In genomic region chr12:116187158-116187511, GRCh38 we compare ENCODE assay signal across 11 cellular contexts.
DNase-seq lines count a peak whose midpoint lies in the region; ATAC-seq and TF ChIP-seq lines count a peak whose summit lies in the region.
"Had no signal": no experiment of that assay in that cellular context is flagged by ENCODE, and none has a peak within 500 bp of the region (broad histone marks: within the 10 kb centered on the region; RNA-seq: fewer than 3 reads in every experiment).

No MANE protein-coding gene starts in this region.

- TF ChIP-seq CTCF in breast epithelium (IDR thresholded peaks at IDR 0.05), result no peak

- no peak for ATAC-seq in HG03354 (IDR thresholded peaks at IDR 0.05; ENCODE audit: poor library complexity, severe bottlenecking, unreplicated experiment)

- no peak overlapping the region for H3K4me3 ChIP-seq in effector memory CD4-positive, alpha-beta T cell (ENCODE audit: insufficient read depth, low read depth, low read length, poor library complexity, severe bottlenecking)
- peak overlapping the region; percentile 8 for H3K4me3 ChIP-seq in neuron (ENCODE audit: low read length)
- no peak overlapping the region for H3K4me3 ChIP-seq in breast epithelium
- H3K4me3 ChIP-seq: transverse colon had no signal

- DNase-seq in HEK293T (ENCODE audit: extremely low spot score), result no peak
- peak; percentile 89 for DNase-seq in NCI-H510A treated with DMSO at 0.1 percent for 48 hours (lab: John Stamatoyannopoulos, UW)
- DNase-seq in effector memory CD4-positive, alpha-beta T cell, result no peak
- DNase-seq in SW 1271 (lab: John Stamatoyannopoulos, UW), result no peak
- DNase-seq in C1 segment of cervical spinal cord (lab: John Stamatoyannopoulos, UW), result no peak
- no peak for DNase-seq in breast epithelium (ENCODE audit: low spot score in 2 of 2)
- DNase-seq: activated CD4-positive, alpha-beta T cell treated with anti-CD3 and anti-CD28 coated beads, Interleukin-2, amount 50 U/mL, for 48 hours; kidney; transverse colon had no signal

- CTCF ChIA-PET in HEK293T (lab: Yijun Ruan, JAX), result interaction anchor here (0.7 kb wide), 1 partner anchor 72 kb away, joined by 3 read pairs; no protein-coding TSS in a partner anchor

- no peak overlapping the region for H2AFZ ChIP-seq in neuron (ENCODE audit: low read depth, low read length)

- H3K27me3 ChIP-seq in effector memory CD4-positive, alpha-beta T cell (replicated peaks; ENCODE audit: control insufficient read depth, insufficient read depth, low read length, poor library complexity, severe bottlenecking), result no peaks in the 10 kb centered on the region
- H3K27me3 ChIP-seq in neuron (ENCODE audit: insufficient read depth, low read length) (no peaks in the 10 kb centered on the region), breast epithelium (no peaks in the 10 kb centered on the region)
- H3K27me3 ChIP-seq: transverse colon had no signal

- H3K9me3 ChIP-seq in effector memory CD4-positive, alpha-beta T cell (ENCODE audit: control insufficient read depth, low read length), result no peaks in the 10 kb centered on the region
- H3K9me3 ChIP-seq in neuron (ENCODE audit: low read length) (no peaks in the 10 kb centered on the region), breast epithelium (no peaks in the 10 kb centered on the region)
- H3K9me3 ChIP-seq: transverse colon had no signal

- intact Hi-C loops in breast epithelium (cut with DNase I; ENCODE audit: low total_unique reads), result no loop called here

- peak overlapping the region; percentile 6 for H3K27ac ChIP-seq in effector memory CD4-positive, alpha-beta T cell (ENCODE audit: insufficient read depth, low read length, poor library complexity, severe bottlenecking)
- no peak overlapping the region for H3K27ac ChIP-seq in breast epithelium
- H3K27ac ChIP-seq: transverse colon had no signal

- H3K36me3 ChIP-seq in effector memory CD4-positive, alpha-beta T cell (ENCODE audit: control insufficient read depth, insufficient read depth, low read length), result no peaks in the 10 kb centered on the region
- H3K36me3 ChIP-seq in neuron (ENCODE audit: insufficient read depth, low read length) (no peaks in the 10 kb centered on the region), breast epithelium (no peaks in the 10 kb centered on the region)
- H3K36me3 ChIP-seq: transverse colon had no signal

- peaks cover 17% of the 10 kb centered on the region for H3K4me1 ChIP-seq in effector memory CD4-positive, alpha-beta T cell (ENCODE audit: control insufficient read depth, insufficient read depth, low read length, poor library complexity, severe bottlenecking)
- H3K4me1 ChIP-seq in neuron (ENCODE audit: insufficient read depth, low read length), result peaks cover 35% of the 10 kb centered on the region
- peaks cover 0 to 8% of the 10 kb centered on the region in 2 donors for H3K4me1 ChIP-seq in breast epithelium

- TF ChIP-seq POLR2A in breast epithelium (IDR thresholded peaks at IDR 0.05), result no peak

- POLR2A ChIA-PET in HEK293T (lab: Yijun Ruan, JAX), result no interaction called here

TF ChIP-seq in HEK293T, 16 proteins besides CTCF, POLR2A, EP300 and RAD21:
- TF ChIP-seq TARDBP (IDR thresholded peaks at IDR 0.05) (no peak), PKNOX1 (IDR thresholded peaks at IDR 0.05) (peak; percentile 70)
TF ChIP-seq in HEK293T: peak in this region for 1.
